ENCODE assay signal across 10 cellular contexts in the genomic region with DNA sequence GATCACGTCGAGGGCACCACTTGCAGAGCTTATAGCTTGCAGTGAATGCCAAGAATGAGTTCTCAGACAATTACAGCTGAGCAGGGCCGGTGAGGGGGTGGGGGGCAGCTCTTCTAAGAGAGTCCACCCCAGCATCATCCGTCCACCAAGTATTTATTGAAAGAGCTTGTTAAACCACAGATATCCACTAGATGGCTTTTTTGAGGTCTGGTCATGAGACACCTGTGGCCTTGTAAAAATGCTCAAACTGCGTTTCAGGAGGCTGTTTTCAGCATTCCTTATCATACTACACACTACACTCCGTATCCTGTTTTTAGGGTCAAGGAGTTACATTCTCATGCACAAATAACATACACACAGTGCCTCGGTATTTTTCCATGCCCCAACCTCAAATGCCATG. TPM values are rescaled to one million over a fixed set of nuclear protein-coding genes. Genes with fewer than 3 reads are reported as not detected.
DNase-seq lines count a peak whose midpoint lies in the region; ATAC-seq and TF ChIP-seq lines count a peak whose summit lies in the region.
"Had no signal": no experiment of that assay in that cellular context is flagged by ENCODE, and none has a peak within 500 bp of the region (broad histone marks: within the 10 kb centered on the region; RNA-seq: fewer than 3 reads in every experiment).

No MANE protein-coding gene starts in this region.

- POLR2A ChIA-PET in Panc1 (lab: Charles Lee): no interaction called here
- POLR2A ChIA-PET in CD4-positive, alpha-beta memory T cell (lab: Charles Lee; ENCODE audit: partially characterized antibody): no interaction called here

- H3K4me3 Mint-ChIP-seq in CD4-positive, alpha-beta memory T cell: no peak overlapping the region
- H3K4me3 Mint-ChIP-seq: T-helper 2 cell treated with Interferon-gamma antibody and Interleukin-4, amounts not matched to agents 5 μg/mL and 100 μg/mL, for 36 hours had no signal

- H3K36me3 Mint-ChIP-seq in CD4-positive, alpha-beta memory T cell: peaks cover 77 to 89% of the 10 kb centered on the region in 2 donors

- no peaks in the 10 kb centered on the region for H3K27me3 ChIP-seq in Panc1 (ENCODE audit: control insufficient read depth, insufficient read depth, low read length)
- no peaks in the 10 kb centered on the region for H3K27me3 ChIP-seq in CD4-positive, alpha-beta memory T cell (ENCODE audit: insufficient read depth, low read length)

- ATAC-seq in GM19035 (IDR thresholded peaks at IDR 0.05; ENCODE audit: unreplicated experiment) (peak; percentile 52), Panc1 (peak; percentile 78), GM21786 (IDR thresholded peaks at IDR 0.05; ENCODE audit: unreplicated experiment) (no peak)

- DNase-seq in A172 (ENCODE audit: low spot score) (peak; percentile 60), Panc1 (ENCODE audit: low read depth, low spot score) (no peak), glomerular visceral epithelial cell (ENCODE audit: extremely low spot score) (peak; percentile 13), DMS79 treated with DMSO at 0.1 percent for 48 hours (lab: John Stamatoyannopoulos, UW) (no peak)
- no peak for DNase-seq in stimulated activated CD4-positive, alpha-beta T cell treated with anti-CD3 and anti-CD28 coated beads, Interleukin-12 subunit alpha, Interleukin-12 subunit beta, amount 100 ng/mL, for 4 hours
- no peak for DNase-seq in CD4-positive, alpha-beta memory T cell
- DNase-seq: lower lobe of right lung had no signal

- peaks cover 6 to 46% (median 29%) of the 10 kb centered on the region in 8 donors for H3K9me3 Mint-ChIP-seq in CD4-positive, alpha-beta memory T cell

- H3K27ac Mint-ChIP-seq in CD4-positive, alpha-beta memory T cell: no peak overlapping the region
- H3K27ac Mint-ChIP-seq: T-helper 2 cell treated with Interferon-gamma antibody and Interleukin-4, amounts not matched to agents 5 μg/mL and 100 μg/mL, for 36 hours had no signal

- CTCF ChIA-PET in Panc1 (lab: Charles Lee): interaction anchor here (0.8 kb wide), 1 partner anchor 212 kb away, joined by 4 read pairs; no protein-coding TSS in a partner anchor
- CTCF ChIA-PET in CD4-positive, alpha-beta memory T cell (lab: Charles Lee; ENCODE audit: partially characterized antibody): interaction anchor here (0.8 to 1.0 kb wide), 2 partner anchors 26 to 212 kb away, joined by 4 to 7 read pairs; no protein-coding TSS in a partner anchor

- H3K27ac ChIP-seq in Panc1 (ENCODE audit: low read length): no peak overlapping the region
- H3K27ac ChIP-seq in CD4-positive, alpha-beta memory T cell (ENCODE audit: low read depth, low read length): no peak overlapping the region
- H3K27ac ChIP-seq: lower lobe of right lung had no signal

- no peaks in the 10 kb centered on the region for H3K27me3 Mint-ChIP-seq in CD4-positive, alpha-beta memory T cell

- in situ Hi-C loops in Panc1 (cut with HindIII; ENCODE audit: low pct_unique_long_range_greater_than_20kb, low sequenced_read_pairs): no loop called here

- H3K4me3 ChIP-seq in Panc1 (ENCODE audit: low read depth in 2 of 2, low read length in 2 of 2): no peak overlapping the region
- no peak overlapping the region for H3K4me3 ChIP-seq in CD4-positive, alpha-beta memory T cell (ENCODE audit: low read length in 2 of 2)
- H3K4me3 ChIP-seq: lower lobe of right lung had no signal

- intact Hi-C loops in Panc1 (cut with micrococcal nuclease; ENCODE audit: unreplicated experiment): loop anchor here (10.0 kb wide), 1 partner anchor 217 kb away; no protein-coding TSS in a partner anchor
- intact Hi-C loops in CD4-positive, alpha-beta memory T cell (cut with micrococcal nuclease): loop anchor here (10.0 kb wide), 1 partner anchor 207 kb away; no protein-coding TSS in a partner anchor

- H3K4me1 Mint-ChIP-seq in CD4-positive, alpha-beta memory T cell: peaks cover 0 to 9% (median 5%) of the 10 kb centered on the region in 4 donors

- TF ChIP-seq CTCF in Panc1 (IDR thresholded peaks at IDR 0.05): peak; percentile 57

- peaks cover 6% of the 10 kb centered on the region for H3K36me3 ChIP-seq in Panc1 (ENCODE audit: control insufficient read depth, insufficient read depth, low read length)
- peaks cover 11% of the 10 kb centered on the region for H3K36me3 ChIP-seq in CD4-positive, alpha-beta memory T cell (ENCODE audit: insufficient read depth, low read length)

- H3K9me3 ChIP-seq in Panc1 (ENCODE audit: control insufficient read depth, insufficient read depth, low read depth, low read length): no peaks in the 10 kb centered on the region
- no peaks in the 10 kb centered on the region for H3K9me3 ChIP-seq in CD4-positive, alpha-beta memory T cell (ENCODE audit: control insufficient read depth in 1 of 2, low read length in 2 of 2)

- BruUV-seq in Panc1 (replicated peaks; lab: Mats Ljungman, UMichigan): no TSS peak

- no peaks in the 10 kb centered on the region for H3K4me1 ChIP-seq in Panc1 (ENCODE audit: control insufficient read depth, insufficient read depth, low read length)
- no peaks in the 10 kb centered on the region for H3K4me1 ChIP-seq in CD4-positive, alpha-beta memory T cell (ENCODE audit: insufficient read depth, low read length)
- H3K4me1 ChIP-seq: lower lobe of right lung had no signal

RNA-seq across cellular contexts. Expression of gene DNAJC10, which starts 51.5 kb away (rescaled TPM):
- total RNA-seq in A172 (2014; rRNA removed; shearing (Covaris generic)): 131 and 152 TPM in 2 replicates
- 122 TPM for total RNA-seq in Panc1 (2021; ENCODE audit: unreplicated experiment)
- polyA plus RNA-seq in Panc1 (2012; ENCODE audit: insufficient read length): 53.7 TPM
- total RNA-seq in CD4-positive, alpha-beta memory T cell: 10 to 100 TPM; 56.5 to 57.3 TPM
- polyA plus RNA-seq in CD4-positive, alpha-beta memory T cell: 10 to 100 TPM; 52.2 to 62.4 TPM

Comparison
In these comparisons a context has a peak if more than half of its experiments do, and no peak if none do; other contexts are left out.
1. DNase-seq: peak in A172 (single experiment) and glomerular visceral epithelial cell (single experiment); none in Panc1 (single experiment), stimulated activated CD4-positive, alpha-beta T cell treated with anti-CD3 and anti-CD28 coated beads, Interleukin-12 subunit alpha, Interleukin-12 subunit beta, amount 100 ng/mL, for 4 hours (single experiment), CD4-positive, alpha-beta memory T cell (0 of 5) and DMS79 treated with DMSO at 0.1 percent for 48 hours (single experiment).